ENCODE assay signal across 8 cellular contexts in genomic region chr2:240624950-240625621, GRCh38. TPM values are rescaled to one million over a fixed set of nuclear protein-coding genes. Genes with fewer than 3 reads are reported as not detected.
DNase-seq lines count a peak whose midpoint lies in the region; ATAC-seq and TF ChIP-seq lines count a peak whose summit lies in the region.

Gene GPR35 (plus strand): TSS chr2:240625480. CDS start chr2:240629953, 4,473 bp downstream.

- peak; percentile 43 for ATAC-seq in esophagus mucosa
- no peak for ATAC-seq in GM21367 (IDR thresholded peaks at IDR 0.05; ENCODE audit: unreplicated experiment)

- H3K4me1 Mint-ChIP-seq in CD14-positive monocyte: peaks cover 65% of the 10 kb centered on the region
- H3K4me1 Mint-ChIP-seq in activated CD4-positive, alpha-beta memory T cell treated with anti-CD3 and anti-CD28 coated beads, Interleukin-2, amount 10 ng/mL, durations not matched to agents 7 days and 5 days: peaks cover 59% of the 10 kb centered on the region

- no peak within 1 kb of the TSS for H3K4me3 ChIP-seq in skeletal muscle cell (ENCODE audit: low read depth, low read length)

- H3K27me3 Mint-ChIP-seq in CD14-positive monocyte (ENCODE audit: low read depth in 3 of 3): peaks cover 0 to 1% (median 0%) of the 10 kb centered on the region in 3 donors
- H3K27me3 Mint-ChIP-seq in activated CD4-positive, alpha-beta memory T cell treated with anti-CD3 and anti-CD28 coated beads, Interleukin-2, amount 10 ng/mL, durations not matched to agents 7 days and 5 days: no peaks in the 10 kb centered on the region

- peaks cover 14 to 23% of the 10 kb centered on the region in 2 donors for H3K36me3 Mint-ChIP-seq in CD14-positive monocyte
- H3K36me3 Mint-ChIP-seq in activated CD4-positive, alpha-beta memory T cell treated with anti-CD3 and anti-CD28 coated beads, Interleukin-2, amount 10 ng/mL, durations not matched to agents 7 days and 5 days (ENCODE audit: low read depth): peaks cover 4% of the 10 kb centered on the region

- H3K9me3 Mint-ChIP-seq in CD14-positive monocyte: peaks cover 0 to 2% (median 0%) of the 10 kb centered on the region in 7 donors
- H3K9me3 Mint-ChIP-seq in activated CD4-positive, alpha-beta memory T cell treated with anti-CD3 and anti-CD28 coated beads, Interleukin-2, amount 10 ng/mL, durations not matched to agents 7 days and 5 days: no peaks in the 10 kb centered on the region

- peak within 1 kb of the TSS; percentile 93 to 99 (median 97) for H3K27ac Mint-ChIP-seq in CD14-positive monocyte
- peak within 1 kb of the TSS; percentile 87 for H3K27ac Mint-ChIP-seq in activated CD4-positive, alpha-beta memory T cell treated with anti-CD3 and anti-CD28 coated beads, Interleukin-2, amount 10 ng/mL, durations not matched to agents 7 days and 5 days

- intact Hi-C loops in CD14-positive monocyte (cut with micrococcal nuclease): loop anchor here (2.0 to 5.0 kb wide), 4 partner anchors 38 to 64 kb away; partner anchors contain the start of genes DUSP28 (in 2 of the 2) and CAPN10 (in 1 of the 2)

- in situ Hi-C loops in KBM-7 (cut with MboI; ENCODE audit: low pct_unique_long_range_greater_than_20kb, low sequenced_read_pairs): no loop called here

- DNase-seq in CD14-positive monocyte (ENCODE audit: low spot score) (peak; percentile 96), KBM-7 (peak; percentile 86), skeletal muscle cell (ENCODE audit: low read depth) (peak; percentile 34), NCI-H2171 treated with DMSO at 0.1 percent for 48 hours (lab: John Stamatoyannopoulos, UW) (no peak), SHP77 treated with DMSO at 0.1 percent for 48 hours (lab: John Stamatoyannopoulos, UW) (no peak)
- DNase-seq in activated CD4-positive, alpha-beta memory T cell treated with anti-CD3 and anti-CD28 coated beads, Interleukin-2, amount 10 ng/mL, durations not matched to agents 7 days and 5 days: peak; percentile 84

- peak within 1 kb of the TSS; percentile 77 to 90 for H3K4me3 Mint-ChIP-seq in CD14-positive monocyte
- H3K4me3 Mint-ChIP-seq in activated CD4-positive, alpha-beta memory T cell treated with anti-CD3 and anti-CD28 coated beads, Interleukin-2, amount 10 ng/mL, durations not matched to agents 7 days and 5 days: peak within 1 kb of the TSS; percentile 49

- peak; percentile 13 for TF ChIP-seq CTCF in CD14-positive monocyte (IDR thresholded peaks at IDR 0.05)

- POLR2A ChIA-PET in activated CD4-positive, alpha-beta memory T cell treated with anti-CD3 and anti-CD28 coated beads, Interleukin-2, amount 10 ng/mL, durations not matched to agents 7 days and 5 days (lab: Charles Lee): interaction anchor here (1.3 to 3.8 kb wide), 4 partner anchors 9 to 64 kb away, joined by 3 to 27 read pairs (median 10); partner anchors contain the start of gene DUSP28

- CTCF ChIA-PET in activated CD4-positive, alpha-beta memory T cell treated with anti-CD3 and anti-CD28 coated beads, Interleukin-2, amount 10 ng/mL, durations not matched to agents 7 days and 5 days (lab: Charles Lee): interaction anchor here (0.7 to 1.0 kb wide), 3 partner anchors 8 to 59 kb away, joined by 3 to 4 read pairs (median 3); no protein-coding TSS in a partner anchor

RNA-seq across cellular contexts. Expression of gene GPR35, which starts in this region (rescaled TPM):
- polyA plus RNA-seq in CD14-positive monocyte: 10 to 100 TPM; 30.6 to 36.3 TPM
- 1 to 10 TPM; 5.2 to 5.7 TPM for total RNA-seq in activated CD4-positive, alpha-beta memory T cell treated with anti-CD3 and anti-CD28 coated beads, Interleukin-2, amount 10 ng/mL, durations not matched to agents 7 days and 5 days
- total RNA-seq in esophagus mucosa: 0.24 TPM

Comparison
In these comparisons a context has a peak if more than half of its experiments do, and no peak if none do; other contexts are left out.
1. Peak in ATAC-seq in esophagus mucosa; RNA of the gene not detected or under 1 TPM.
2. DNase-seq: peak in CD14-positive monocyte (single experiment), KBM-7 (single experiment), activated CD4-positive, alpha-beta memory T cell treated with anti-CD3 and anti-CD28 coated beads, Interleukin-2, amount 10 ng/mL, durations not matched to agents 7 days and 5 days (single experiment) and skeletal muscle cell (single experiment); none in NCI-H2171 treated with DMSO at 0.1 percent for 48 hours (single experiment) and SHP77 treated with DMSO at 0.1 percent for 48 hours (single experiment).